In the genomic region with DNA sequence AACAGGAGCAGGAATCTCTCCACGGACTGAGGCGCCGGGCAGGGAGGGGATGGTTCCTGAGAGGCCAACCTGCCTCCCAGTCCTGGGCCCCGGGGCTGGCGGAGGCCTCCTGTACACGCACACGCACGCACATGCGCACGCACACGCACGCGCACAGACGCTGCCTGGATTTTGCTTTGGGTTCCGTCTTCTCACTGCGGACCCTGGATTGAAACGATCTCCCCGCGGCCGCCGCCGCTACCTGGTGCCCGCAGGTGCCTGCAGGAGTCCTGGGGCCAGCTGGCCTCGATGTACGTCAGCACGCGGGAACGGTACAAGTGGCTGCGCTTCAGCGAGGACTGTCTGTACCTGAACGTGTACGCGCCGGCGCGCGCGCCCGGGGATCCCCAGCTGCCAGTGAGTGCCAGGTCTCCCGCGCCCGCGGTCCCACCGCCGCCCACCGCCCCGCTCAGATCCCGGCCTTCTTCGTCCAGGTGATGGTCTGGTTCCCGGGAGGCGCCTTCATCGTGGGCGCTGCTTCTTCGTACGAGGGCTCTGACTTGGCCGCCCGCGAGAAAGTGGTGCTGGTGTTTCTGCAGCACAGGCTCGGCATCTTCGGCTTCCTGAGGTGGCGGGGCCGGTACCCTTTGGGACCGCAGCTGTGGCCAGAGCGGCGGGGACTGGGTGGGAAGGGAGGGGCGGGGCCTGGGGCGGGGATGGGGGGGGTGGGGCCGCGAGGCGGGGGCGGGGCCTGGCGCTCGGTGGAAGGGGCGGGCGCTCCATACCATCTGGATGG, we compare ENCODE assay signal across 8 cellular contexts. TPM values are rescaled to one million over a fixed set of nuclear protein-coding genes. Genes with fewer than 3 reads are reported as not detected.
A peak's percentile ranks its signal among the peaks of the same experiment; 100 is the strongest.
DNase-seq lines count a peak whose midpoint lies in the region; ATAC-seq and TF ChIP-seq lines count a peak whose summit lies in the region.

No MANE protein-coding gene starts in this region.

- no peak for TF ChIP-seq CTCF in PC-9 (conservative IDR thresholded peaks at IDR 0.05)
- TF ChIP-seq CTCF in osteoblast (IDR thresholded peaks at IDR 0.05; ENCODE audit: extremely low read depth, low read depth, low read length): no peak
- TF ChIP-seq CTCF in vagina (IDR thresholded peaks at IDR 0.05): no peak

- H4K20me1 ChIP-seq in PC-9 (ENCODE audit: insufficient read depth): no peaks in the 10 kb centered on the region
- H4K20me1 ChIP-seq in osteoblast (ENCODE audit: insufficient read depth, low read length): no peaks in the 10 kb centered on the region

- H3F3A ChIP-seq in PC-9 (ENCODE audit: insufficient read depth, low read depth): no peaks in the 10 kb centered on the region

- BruUV-seq in PC-9 (replicated peaks; lab: Mats Ljungman, UMichigan): no TSS peak

- H3K36me3 ChIP-seq in PC-9 (ENCODE audit: low read depth): no peaks in the 10 kb centered on the region
- H3K36me3 ChIP-seq in osteoblast (ENCODE audit: insufficient read depth, low read length): no peaks in the 10 kb centered on the region
- peaks cover 0 to 7% of the 10 kb centered on the region in 2 donors for H3K36me3 ChIP-seq in vagina

- no peaks in the 10 kb centered on the region for H3K4me1 ChIP-seq in PC-9 (replicated peaks; ENCODE audit: insufficient read depth)
- peaks cover 7% of the 10 kb centered on the region for H3K4me1 ChIP-seq in osteoblast (ENCODE audit: insufficient read depth, low read length)
- H3K4me1 ChIP-seq in vagina: peaks cover 14% of the 10 kb centered on the region

- 0 out of 2 replicates have a peak, but pooled peaks cover 8% of the 10 kb centered on the region for H3K27me3 ChIP-seq in PC-9 (ENCODE audit: insufficient read depth, low read depth)
- peaks cover 9% of the 10 kb centered on the region for H3K27me3 ChIP-seq in osteoblast (ENCODE audit: insufficient read depth, low read length)
- H3K27me3 ChIP-seq in vagina: no peaks in the 10 kb centered on the region

- no peaks in the 10 kb centered on the region for H3K27me3 Mint-ChIP-seq in activated naive CD4-positive, alpha-beta T cell treated with anti-CD3 and anti-CD28 coated beads for 36 hours (ENCODE audit: low read depth)

- DNase-seq in NCI-H1417 (lab: John Stamatoyannopoulos, UW): peak; percentile 46 to 92 (median 85)
- no peak for DNase-seq in NCI-H1417 treated with DMSO at 0.1 percent for 48 hours (lab: John Stamatoyannopoulos, UW)
- peak in 1 of 2 experiments; percentile 30 for DNase-seq in PC-9
- DNase-seq in activated naive CD4-positive, alpha-beta T cell treated with anti-CD3 and anti-CD28 coated beads for 36 hours: peak; percentile 72
- peak; percentile 84 for DNase-seq in Right ventricle myocardium inferior (ENCODE audit: missing footprints)
- peak; percentile 94 for DNase-seq in osteoblast (ENCODE audit: insufficient read length, low spot score, missing footprints)
- no peak for DNase-seq in vagina (ENCODE audit: extremely low spot score in 2 of 2)

- peak; percentile 51 for ATAC-seq in Right ventricle myocardium inferior
- ATAC-seq in GM18873 (IDR thresholded peaks at IDR 0.05; ENCODE audit: low FRiP score, unreplicated experiment): no peak

- H3K4me2 ChIP-seq in PC-9 (peak overlapping the region; percentile 68), osteoblast (ENCODE audit: insufficient read depth, low read length) (peak overlapping the region; percentile 76)

- H3K4me3 Mint-ChIP-seq in activated naive CD4-positive, alpha-beta T cell treated with anti-CD3 and anti-CD28 coated beads for 36 hours: peak overlapping the region; percentile 77

- no peaks in the 10 kb centered on the region for H3K9me2 ChIP-seq in PC-9 (ENCODE audit: insufficient read depth)

- H3K9me3 Mint-ChIP-seq in activated naive CD4-positive, alpha-beta T cell treated with anti-CD3 and anti-CD28 coated beads for 36 hours: no peaks in the 10 kb centered on the region

- no peaks in the 10 kb centered on the region for H3K79me2 ChIP-seq in PC-9 (ENCODE audit: low read depth)
- H3K79me2 ChIP-seq in osteoblast (ENCODE audit: insufficient read depth, low read length): no peaks in the 10 kb centered on the region

- H2AFZ ChIP-seq in PC-9 (peak overlapping the region; percentile 75), osteoblast (ENCODE audit: low read length) (peak overlapping the region; percentile 78)

- peaks cover 15% of the 10 kb centered on the region for H3K4me1 Mint-ChIP-seq in activated naive CD4-positive, alpha-beta T cell treated with anti-CD3 and anti-CD28 coated beads for 36 hours (ENCODE audit: low read depth)

- H3K9me3 ChIP-seq in PC-9 (ENCODE audit: insufficient read depth, low read depth) (no peaks in the 10 kb centered on the region), osteoblast (ENCODE audit: low read depth, low read length) (no peaks in the 10 kb centered on the region), vagina (no peaks in the 10 kb centered on the region)

- H3K4me3 ChIP-seq in PC-9: peak overlapping the region; percentile 41; the same call in 1 of the 2 replicates
- H3K4me3 ChIP-seq in osteoblast (ENCODE audit: insufficient read depth, low read length): peak overlapping the region; percentile 68
- H3K4me3 ChIP-seq in vagina: peak overlapping the region; percentile 55 to 56

- no peak for TF ChIP-seq POLR2A in vagina (IDR thresholded peaks at IDR 0.05)

- peaks cover 2% of the 10 kb centered on the region for H3K36me3 Mint-ChIP-seq in activated naive CD4-positive, alpha-beta T cell treated with anti-CD3 and anti-CD28 coated beads for 36 hours (ENCODE audit: low read depth)

- H3K27ac Mint-ChIP-seq in activated naive CD4-positive, alpha-beta T cell treated with anti-CD3 and anti-CD28 coated beads for 36 hours: peak overlapping the region; percentile 68

- CTCF ChIA-PET in PC-9 (lab: Charles Lee): interaction anchor here (0.6 to 0.7 kb wide), 3 partner anchors 68 to 423 kb away, joined by 6 to 9 read pairs (median 6); no protein-coding TSS in a partner anchor
- CTCF ChIA-PET in activated naive CD4-positive, alpha-beta T cell treated with anti-CD3 and anti-CD28 coated beads for 36 hours (lab: Charles Lee): interaction anchor here (1.5 kb wide), 1 partner anchor 17 kb away, joined by 7 read pairs; no protein-coding TSS in a partner anchor

- intact Hi-C loops in PC-9 (cut with micrococcal nuclease; ENCODE audit: unreplicated experiment): no loop called here
- intact Hi-C loops in activated naive CD4-positive, alpha-beta T cell treated with anti-CD3 and anti-CD28 coated beads for 36 hours (cut with micrococcal nuclease): loop anchor here (2.0 kb wide), 1 partner anchor 16 kb away; no protein-coding TSS in a partner anchor
- intact Hi-C loops in Right ventricle myocardium inferior (cut with DNase I): no loop called here
- intact Hi-C loops in vagina (cut with DNase I): no loop called here

- H3K27ac ChIP-seq in PC-9 (no peak overlapping the region), osteoblast (ENCODE audit: low read depth, low read length) (no peak overlapping the region), vagina (peak overlapping the region; percentile 55)

- POLR2A ChIA-PET in PC-9 (lab: Charles Lee; ENCODE audit: unreplicated experiment): no interaction called here

RNA-seq across cellular contexts. Expression of a gene that starts 12.2 kb away (rescaled TPM):
- total RNA-seq in PC-9 (2021): 2.5 and 3.1 TPM in 2 replicates
- total RNA-seq in activated naive CD4-positive, alpha-beta T cell treated with anti-CD3 and anti-CD28 coated beads for 36 hours: 1 to 10 TPM; 4.9 to 5.1 TPM
- total RNA-seq in Right ventricle myocardium inferior: 4.6 TPM
- 1.5 and 1.8 TPM in 2 replicates for total RNA-seq in osteoblast
- total RNA-seq in vagina: 12.5 TPM

RNA-seq across cellular contexts. Expression of a gene that starts 28.4 kb away (rescaled TPM):
- total RNA-seq in PC-9 (2021) (58.7 and 63.3 TPM in 2 replicates), Right ventricle myocardium inferior (22.0 TPM), osteoblast (61.3 and 63.0 TPM in 2 replicates), vagina (33.9 TPM)
- total RNA-seq in activated naive CD4-positive, alpha-beta T cell treated with anti-CD3 and anti-CD28 coated beads for 36 hours: 10 to 100 TPM; 79.6 to 86.8 TPM

RNA-seq across cellular contexts. Expression of a gene that starts 39.5 kb away (rescaled TPM):
- total RNA-seq in PC-9 (2021): 9.1 and 10.1 TPM in 2 replicates
- total RNA-seq in activated naive CD4-positive, alpha-beta T cell treated with anti-CD3 and anti-CD28 coated beads for 36 hours: under 1 TPM; 0.17 to 0.55 TPM
- 0.78 TPM for total RNA-seq in Right ventricle myocardium inferior
- 0.29 TPM in 1 of 2 replicates, not detected in the other for total RNA-seq in osteoblast
- total RNA-seq in vagina: 0.98 TPM

Comparison
In these comparisons a context has a peak if more than half of its experiments do, and no peak if none do; other contexts are left out.
1. DNase-seq: peak in NCI-H1417 (3 of 3), activated naive CD4-positive, alpha-beta T cell treated with anti-CD3 and anti-CD28 coated beads for 36 hours (single experiment), Right ventricle myocardium inferior (single experiment) and osteoblast (single experiment); none in NCI-H1417 treated with DMSO at 0.1 percent for 48 hours (single experiment) and vagina (0 of 2).
2. Peak in every context shown above with its lines, with median percentiles within 50 percentile points of each other: H3K4me3 ChIP-seq.